In the genomic region with DNA sequence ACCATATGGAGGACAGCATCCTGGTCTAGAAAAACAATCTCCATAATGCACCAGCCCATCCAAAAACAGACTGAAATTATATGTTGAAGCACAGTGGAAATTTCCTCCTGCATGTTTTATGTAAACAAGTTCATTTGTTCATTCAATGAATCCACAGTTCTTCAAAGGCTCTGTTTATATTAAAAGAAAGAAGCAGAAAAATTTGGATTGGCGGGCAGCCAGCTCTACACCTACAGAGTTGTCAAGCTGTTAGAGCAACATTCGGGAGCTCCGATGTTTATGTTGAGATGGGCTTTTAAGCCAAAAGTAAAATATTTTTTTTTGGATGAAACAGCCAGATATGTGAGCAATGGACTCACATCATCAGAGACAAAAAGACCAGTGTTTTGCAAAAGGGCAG, we compare ENCODE assay signal across 15 cellular contexts.
DNase-seq lines count a peak whose midpoint lies in the region; TF ChIP-seq lines count a peak whose summit lies in the region.
"Had no signal": no experiment of that assay in that cellular context is flagged by ENCODE, and none has a peak within 500 bp of the region (broad histone marks: within the 10 kb centered on the region; RNA-seq: fewer than 3 reads in every experiment).

No MANE protein-coding gene starts in this region.

- H3K4me3 ChIP-seq in HEK293 (ENCODE audit: low read depth, low read length) (no peak overlapping the region), choroid plexus epithelial cell (ENCODE audit: low read depth, low read length) (no peak overlapping the region)
- no peak overlapping the region for H3K4me3 ChIP-seq in effector memory CD4-positive, alpha-beta T cell (ENCODE audit: insufficient read depth, low read depth, low read length, poor library complexity, severe bottlenecking)
- H3K4me3 ChIP-seq: pancreas, thyroid gland had no signal

- no peaks in the 10 kb centered on the region for H3K36me3 ChIP-seq in HEK293 (ENCODE audit: control insufficient read depth in 2 of 2, insufficient read depth in 1 of 2, low read length in 2 of 2)
- no peaks in the 10 kb centered on the region for H3K36me3 ChIP-seq in effector memory CD4-positive, alpha-beta T cell (ENCODE audit: control insufficient read depth, insufficient read depth, low read length)
- H3K36me3 ChIP-seq: pancreas, thyroid gland had no signal

- DNase-seq in NCI-H345 treated with DMSO at 0.1 percent for 48 hours (lab: John Stamatoyannopoulos, UW; ENCODE audit: unreplicated experiment) (peak; percentile 93), choroid plexus epithelial cell (ENCODE audit: low read depth) (peak; percentile 80), occipital lobe (lab: John Stamatoyannopoulos, UW) (peak; percentile 30), AG08395 (ENCODE audit: low spot score) (no peak), DMS114 treated with DMSO at 0.1 percent for 48 hours (lab: John Stamatoyannopoulos, UW; ENCODE audit: unreplicated experiment) (no peak), AG20443 (ENCODE audit: low spot score) (no peak)
- no peak for DNase-seq in effector memory CD4-positive, alpha-beta T cell
- DNase-seq: activated gamma-delta T cell treated with Interleukin-2 at 50 U/mL for 16 hours, DMS79, kidney, NCI-H1092, pancreas, SHP77 treated with DMSO at 0.1 percent for 48 hours, thyroid gland had no signal

- peaks cover 8% of the 10 kb centered on the region; the same call in 1 of the 2 replicates for H3K4me1 ChIP-seq in HEK293 (ENCODE audit: control insufficient read depth, insufficient read depth, low read length)
- H3K4me1 ChIP-seq in effector memory CD4-positive, alpha-beta T cell (ENCODE audit: control insufficient read depth, insufficient read depth, low read length, poor library complexity, severe bottlenecking), result no peaks in the 10 kb centered on the region
- H3K4me1 ChIP-seq: pancreas, thyroid gland had no signal

- peaks cover 4% of the 10 kb centered on the region for H3K27me3 ChIP-seq in effector memory CD4-positive, alpha-beta T cell (replicated peaks; ENCODE audit: control insufficient read depth, insufficient read depth, low read length, poor library complexity, severe bottlenecking)
- H3K27me3 ChIP-seq: pancreas, thyroid gland had no signal

- TF ChIP-seq CTCF in HEK293 (tag by site-specific recombination; IDR thresholded peaks at IDR 0.05) (no peak), choroid plexus epithelial cell (conservative IDR thresholded peaks at IDR 0.05; ENCODE audit: low read depth, low read length) (no peak)

- H3K9me3 ChIP-seq in HEK293 (ENCODE audit: control insufficient read depth, insufficient read depth, low read depth, low read length), result no peaks in the 10 kb centered on the region
- H3K9me3 ChIP-seq in effector memory CD4-positive, alpha-beta T cell (ENCODE audit: control insufficient read depth, low read length), result no peaks in the 10 kb centered on the region
- H3K9me3 ChIP-seq: pancreas, thyroid gland had no signal

- H3K27ac ChIP-seq in HEK293 (ENCODE audit: extremely low read depth, low read depth, low read length), result peak overlapping the region; percentile 45
- no peak overlapping the region for H3K27ac ChIP-seq in effector memory CD4-positive, alpha-beta T cell (ENCODE audit: insufficient read depth, low read length, poor library complexity, severe bottlenecking)
- H3K27ac ChIP-seq: pancreas, thyroid gland had no signal

- POLR2A ChIA-PET in HEK293 (lab: Yijun Ruan, JAX), result no interaction called here

- CTCF ChIA-PET in HEK293 (lab: Yijun Ruan, JAX), result interaction anchor here (0.6 to 0.7 kb wide), 2 partner anchors 48 to 390 kb away, joined by 3 read pairs; no protein-coding TSS in a partner anchor

TF ChIP-seq in HEK293, 187 proteins besides CTCF, POLR2A, EP300 and RAD21:
- TF ChIP-seq OSR2 (tag by site-specific recombination; IDR thresholded peaks at IDR 0.05), result peak; percentile 77
- peak; percentile 85 for TF ChIP-seq SP7 (tag by site-specific recombination; IDR thresholded peaks at IDR 0.05)
- TF ChIP-seq ZNF610 (tag by site-specific recombination; IDR thresholded peaks at IDR 0.05; ENCODE audit: borderline replicate concordance), result peak; percentile 32; the same call in 1 of the 2 replicates
- TF ChIP-seq SETDB1 (IDR thresholded peaks at IDR 0.05; ENCODE audit: insufficient read length, low read length), result no peak
- TF ChIP-seq ZNF133 (tag by site-specific recombination; IDR thresholded peaks at IDR 0.05), result no peak
- no peak for TF ChIP-seq ZNF548 (tag by site-specific recombination; IDR thresholded peaks at IDR 0.05)
- no peak for TF ChIP-seq ZNF791 (tag by site-specific recombination; IDR thresholded peaks at IDR 0.05)
- no peak for TF ChIP-seq ZNF10 (tag by site-specific recombination; IDR thresholded peaks at IDR 0.05)
- TF ChIP-seq BCL6B (tag by site-specific recombination; IDR thresholded peaks at IDR 0.05), result peak; percentile 82
- TF ChIP-seq FEZF1 (tag by site-specific recombination; IDR thresholded peaks at IDR 0.05), result peak; percentile 59; the same call in 1 of the 2 replicates
- TF ChIP-seq ZNF132 (tag by site-specific recombination; IDR thresholded peaks at IDR 0.05; ENCODE audit: borderline replicate concordance), result no peak
- peak; percentile 69 for TF ChIP-seq PRDM6 (tag by site-specific recombination; IDR thresholded peaks at IDR 0.05)
- no peak for TF ChIP-seq ZNF692 (tag by site-specific recombination; IDR thresholded peaks at IDR 0.05)
- TF ChIP-seq ZBTB44 (tag by site-specific recombination; IDR thresholded peaks at IDR 0.05), result 0 out of 2 replicates have a peak, but pooled peaks have one; percentile 23
- peak; percentile 69 for TF ChIP-seq ZIC2 (tag by site-specific recombination; IDR thresholded peaks at IDR 0.05)
- peak; percentile 58 for TF ChIP-seq WT1 (tag by site-specific recombination; IDR thresholded peaks at IDR 0.05)
- TF ChIP-seq ZNF433 (tag by site-specific recombination; IDR thresholded peaks at IDR 0.05; ENCODE audit: low read depth), result no peak
- TF ChIP-seq ZEB2 (tag by site-specific recombination; IDR thresholded peaks at IDR 0.05), result no peak
TF ChIP-seq in HEK293: peak in this region for 9.

Comparison
In these comparisons a context has a peak if more than half of its experiments do, and no peak if none do; other contexts are left out.
1. DNase-seq: peak in NCI-H345 treated with DMSO at 0.1 percent for 48 hours (single experiment), choroid plexus epithelial cell (single experiment) and occipital lobe (single experiment); none in AG08395 (single experiment), DMS114 treated with DMSO at 0.1 percent for 48 hours (single experiment), effector memory CD4-positive, alpha-beta T cell (0 of 3) and AG20443 (single experiment).